Comparison of ENCODE assay signal across 18 cellular contexts in genomic region chr15:25893621-25894020, GRCh38. TPM values are rescaled to one million over a fixed set of nuclear protein-coding genes. Genes with fewer than 3 reads are reported as not detected.
DNase-seq lines count a peak whose midpoint lies in the region; TF ChIP-seq lines count a peak whose summit lies in the region.
"Had no signal": no experiment of that assay in that cellular context is flagged by ENCODE, and none has a peak within 500 bp of the region (broad histone marks: within the 10 kb centered on the region; RNA-seq: fewer than 3 reads in every experiment).

No MANE protein-coding gene starts in this region.

- H3K27me3 Mint-ChIP-seq in HFFc6 (ENCODE audit: insufficient read depth) = no peaks in the 10 kb centered on the region; the same call in 1 of the 2 replicates

- no peak for TF ChIP-seq CTCF in HFFc6 (IDR thresholded peaks at IDR 0.05)
- no peak for TF ChIP-seq CTCF in esophagus muscularis mucosa (IDR thresholded peaks at IDR 0.05)
- no peak for TF ChIP-seq CTCF in MM.1S (IDR thresholded peaks at IDR 0.05; ENCODE audit: low read length)
- no peak for TF ChIP-seq CTCF in tibial nerve (IDR thresholded peaks at IDR 0.05)

- no peak for TF ChIP-seq POLR2A in esophagus muscularis mucosa (IDR thresholded peaks at IDR 0.05; ENCODE audit: low read depth)
- TF ChIP-seq POLR2A in tibial nerve (IDR thresholded peaks at IDR 0.05) = no peak

- H3K36me3 ChIP-seq in esophagus muscularis mucosa (no peaks in the 10 kb centered on the region), MM.1S (replicated peaks; ENCODE audit: insufficient read depth, low read length) (no peaks in the 10 kb centered on the region), tibial nerve (no peaks in the 10 kb centered on the region)
- H3K36me3 ChIP-seq: BLaER1 had no signal

- H3K27me3 ChIP-seq in esophagus muscularis mucosa = no peaks in the 10 kb centered on the region
- H3K27me3 ChIP-seq in MM.1S (replicated peaks; ENCODE audit: insufficient read depth, low read length) = no peaks in the 10 kb centered on the region
- H3K27me3 ChIP-seq in tibial nerve = no peaks in the 10 kb centered on the region
- H3K27me3 ChIP-seq: BLaER1 had no signal

- H3K4me2 ChIP-seq in MM.1S (ENCODE audit: low read depth, low read length) = no peak overlapping the region
- H3K4me2 ChIP-seq: BLaER1 had no signal

- peaks cover 38% of the 10 kb centered on the region for H3K4me1 Mint-ChIP-seq in HFFc6 (ENCODE audit: low read depth)
- H3K4me1 Mint-ChIP-seq: B cell; CD4-positive, CD25-positive, alpha-beta regulatory T cell had no signal

- TF ChIP-seq EP300 in esophagus muscularis mucosa (IDR thresholded peaks at IDR 0.05) = no peak
- TF ChIP-seq EP300 in tibial nerve (IDR thresholded peaks at IDR 0.05) = no peak

- H3K9me3 ChIP-seq in esophagus muscularis mucosa (no peaks in the 10 kb centered on the region), MM.1S (replicated peaks; ENCODE audit: insufficient read depth, low read length) (no peaks in the 10 kb centered on the region), tibial nerve (no peaks in the 10 kb centered on the region)
- H3K9me3 ChIP-seq: BLaER1 had no signal

- no peaks in the 10 kb centered on the region for H3K79me2 ChIP-seq in MM.1S (ENCODE audit: low read length)

- DNase-seq in HFFc6 = no peak
- peak; percentile 19 for DNase-seq in esophagus muscularis mucosa (ENCODE audit: extremely low spot score)
- DNase-seq in superior temporal gyrus (ENCODE audit: extremely low spot score) = peak; percentile 15
- no peak for DNase-seq in MM.1S
- no peak for DNase-seq in tibial nerve (ENCODE audit: low spot score in 2 of 2)
- no peak for DNase-seq in LoVo (ENCODE audit: low spot score)
- DNase-seq: Caco-2; CD4-positive, CD25-positive, alpha-beta regulatory T cell; CD8-positive, alpha-beta T cell; DMS153; DND-41; H9 had no signal

- H3F3A ChIP-seq in MM.1S (ENCODE audit: insufficient read depth, low read length) = no peaks in the 10 kb centered on the region

- peak overlapping the region; percentile 1; the same call in 1 of the 2 replicates for H3K27ac Mint-ChIP-seq in HFFc6
- H3K27ac Mint-ChIP-seq: B cell; CD4-positive, CD25-positive, alpha-beta regulatory T cell; CD8-positive, alpha-beta T cell; H9 had no signal

- no peaks in the 10 kb centered on the region for H3K9me2 ChIP-seq in MM.1S (replicated peaks; ENCODE audit: insufficient read depth, low read length)

- no peaks in the 10 kb centered on the region for H3K9me3 Mint-ChIP-seq in HFFc6
- H3K9me3 Mint-ChIP-seq: CD8-positive, alpha-beta T cell; H9 had no signal

- no peak overlapping the region for H2AFZ ChIP-seq in MM.1S (ENCODE audit: low read length)

- intact Hi-C loops in esophagus muscularis mucosa (cut with DNase I) = no loop called here

- H3K36me3 Mint-ChIP-seq in HFFc6 (ENCODE audit: low read depth) = no peaks in the 10 kb centered on the region
- H3K36me3 Mint-ChIP-seq: CD4-positive, CD25-positive, alpha-beta regulatory T cell; CD8-positive, alpha-beta T cell had no signal

- H3K4me1 ChIP-seq in esophagus muscularis mucosa = peaks cover 2 to 34% (median 31%) of the 10 kb centered on the region in 4 donors
- no peaks in the 10 kb centered on the region for H3K4me1 ChIP-seq in MM.1S (ENCODE audit: low read length)
- no peaks in the 10 kb centered on the region for H3K4me1 ChIP-seq in tibial nerve
- H3K4me1 ChIP-seq: BLaER1 had no signal

- H3K4me3 ChIP-seq in esophagus muscularis mucosa = no peak overlapping the region
- H3K4me3 ChIP-seq in MM.1S (ENCODE audit: low read length) = no peak overlapping the region
- H3K4me3 ChIP-seq in tibial nerve = no peak overlapping the region
- H3K4me3 ChIP-seq: BLaER1, GM23248 had no signal

- 82% methylated on average over 5 of the region's 5 CpGs for WGBS in esophagus muscularis mucosa
- 80 to 84% methylated on average over 5 of the region's 5 CpGs for WGBS in tibial nerve, 2 donors

- H3K9ac ChIP-seq in MM.1S (ENCODE audit: low read length) = no peak overlapping the region
- H3K9ac ChIP-seq: BLaER1, GM23248 had no signal

- H4K20me1 ChIP-seq in MM.1S (ENCODE audit: insufficient read depth, low read length) = no peaks in the 10 kb centered on the region
- H4K20me1 ChIP-seq: BLaER1 had no signal

- H3K4me3 Mint-ChIP-seq in HFFc6 = no peak overlapping the region
- H3K4me3 Mint-ChIP-seq: B cell; CD4-positive, CD25-positive, alpha-beta regulatory T cell; CD8-positive, alpha-beta T cell; H9 had no signal

- H3K27ac ChIP-seq in esophagus muscularis mucosa (replicated peaks in 1 of 4) = peak overlapping the region in 1 of 4 donors; percentile 71
- no peak overlapping the region for H3K27ac ChIP-seq in MM.1S (ENCODE audit: low read length)
- H3K27ac ChIP-seq in tibial nerve = no peak overlapping the region
- H3K27ac ChIP-seq: BLaER1, C4-2B had no signal

RNA-seq across cellular contexts. Expression of gene ATP10A, which starts 30.5 kb away (rescaled TPM):
- total RNA-seq in HFFc6 (2021; fragmentation: NEBNext Ultra II Directional; extraction: Animal tissue kit (Norgen Biotek cat#: 25700)) = 10 to 100 TPM; 31.0 to 39.5 (median 33.9) TPM
- 10 to 100 TPM; 23.9 to 51.9 (median 32.6) TPM for total RNA-seq in esophagus muscularis mucosa
- 10 to 100 TPM in 3 of 4 donors, 1 to 10 TPM in 1; 8.1 to 36.0 (median 17.9) TPM for total RNA-seq in tibial nerve
- total RNA-seq: A172, A673, Caco-2 had no signal

Comparison
In these comparisons a context has a peak if more than half of its experiments do, and no peak if none do; other contexts are left out.
1. DNase-seq: peak in esophagus muscularis mucosa (single experiment) and superior temporal gyrus (single experiment); none in HFFc6 (single experiment), MM.1S (single experiment), tibial nerve (0 of 2) and LoVo (single experiment).